ENCODE assay signal across 8 cellular contexts in genomic region chrX:20266810-20267598, GRCh38. TPM values are rescaled to one million over a fixed set of nuclear protein-coding genes. Genes with fewer than 3 reads are reported as not detected.
DNase-seq lines count a peak whose midpoint lies in the region; ATAC-seq, FAIRE-seq and TF ChIP-seq lines count a peak whose summit lies in the region.

Gene RPS6KA3 (minus strand): TSS chrX:20266909. CDS start chrX:20266632, 277 bp downstream.

- H3K79me2 ChIP-seq in ACC112 (ENCODE audit: control insufficient read depth, insufficient read depth, low read length, unreplicated experiment), result peaks cover 41% of the 10 kb centered on the region
- peaks cover 40% of the 10 kb centered on the region for H3K79me2 ChIP-seq in mammary epithelial cell (ENCODE audit: insufficient read depth, low read length)

- peaks cover 37% of the 10 kb centered on the region for H3K4me1 ChIP-seq in ACC112 (ENCODE audit: control insufficient read depth, insufficient read depth, low read length, unreplicated experiment)
- H3K4me1 ChIP-seq in mammary epithelial cell (ENCODE audit: insufficient read depth, low read length), result peaks cover 7% of the 10 kb centered on the region
- no peaks in the 10 kb centered on the region for H3K4me1 ChIP-seq in small intestine (ENCODE audit: control insufficient read depth in 2 of 2, insufficient read depth in 1 of 2, low read depth in 1 of 2, low read length in 1 of 2)

- no CpG with 5 or more reads among the region's 77 CpGs for WGBS in mammary epithelial cell (ENCODE audit: low coverage, missing lambda C conversion rate)
- 1 to 29% (median 7%) methylated on average over 18 to 77 of the region's 77 CpGs for WGBS in small intestine, 3 donors

- dilution Hi-C loops in mammary epithelial cell (cut with HindIII; ENCODE audit: low sequenced_read_pairs), result no loop called here

- DNase-seq in NCI-H2171 treated with DMSO at 0.1 percent for 48 hours (lab: John Stamatoyannopoulos, UW) (peak; percentile 82), WERI-Rb-1 (peak; percentile 88), mammary epithelial cell (peak; percentile 87), iPS-NIHi11 (ENCODE audit: low spot score) (peak; percentile 82), small intestine (peak; percentile 88)

- H4K20me1 ChIP-seq in mammary epithelial cell (ENCODE audit: insufficient read depth, low read length), result no peaks in the 10 kb centered on the region

- intact Hi-C loops in mammary epithelial cell (cut with micrococcal nuclease), result loop anchor here (5.0 kb wide), 1 partner anchor 110 kb away; no protein-coding TSS in a partner anchor

- H2AFZ ChIP-seq in ACC112 (ENCODE audit: low read length, unreplicated experiment) (peak within 1 kb of the TSS; percentile 91), mammary epithelial cell (ENCODE audit: low read depth, low read length) (peak within 1 kb of the TSS; percentile 84)

- CTCF ChIA-PET in mammary epithelial cell (lab: Charles Lee; ENCODE audit: low non-redundant PET), result no interaction called here

- BruUV-seq in mammary epithelial cell (replicated peaks; lab: Mats Ljungman, UMichigan), result no TSS peak

- no peak for FAIRE-seq in small intestine (lab: Jason Lieb, UNC)

- H3K27me3 ChIP-seq in ACC112 (ENCODE audit: insufficient read depth, low read length) (no peaks in the 10 kb centered on the region), WERI-Rb-1 (ENCODE audit: insufficient read depth, low read depth, severe bottlenecking) (peaks cover 34% of the 10 kb centered on the region), mammary epithelial cell (ENCODE audit: insufficient read depth, low read length) (no peaks in the 10 kb centered on the region), small intestine (ENCODE audit: control insufficient read depth in 2 of 2, insufficient read depth in 2 of 2, low read length in 2 of 2) (no peaks in the 10 kb centered on the region)

- H3K4me2 ChIP-seq in mammary epithelial cell (ENCODE audit: insufficient read depth, low read depth, low read length), result peak within 1 kb of the TSS; percentile 68

- H3K9ac ChIP-seq in mammary epithelial cell (ENCODE audit: insufficient read depth, low read length), result peak within 1 kb of the TSS; percentile 94

- ATAC-seq in GM18867 (IDR thresholded peaks at IDR 0.05; ENCODE audit: unreplicated experiment) (peak; percentile 83), HG03095 (IDR thresholded peaks at IDR 0.05; ENCODE audit: unreplicated experiment) (peak; percentile 74)

- H3K27ac ChIP-seq in ACC112 (ENCODE audit: low read depth, low read length) (peak within 1 kb of the TSS; percentile 92), WERI-Rb-1 (peak within 1 kb of the TSS; percentile 70), mammary epithelial cell (ENCODE audit: insufficient read depth, low read depth, low read length) (peak within 1 kb of the TSS; percentile 91), small intestine (ENCODE audit: low read depth in 1 of 2, low read length in 1 of 2) (peak within 1 kb of the TSS; percentile 78 to 95)

- no peaks in the 10 kb centered on the region for H3K9me3 ChIP-seq in WERI-Rb-1 (ENCODE audit: severe bottlenecking)
- no peaks in the 10 kb centered on the region for H3K9me3 ChIP-seq in mammary epithelial cell (replicated peaks; ENCODE audit: insufficient read depth, low read length)
- H3K9me3 ChIP-seq in small intestine (ENCODE audit: control insufficient read depth, low read depth), result no peaks in the 10 kb centered on the region

- in situ Hi-C loops in mammary epithelial cell (cut with MboI; ENCODE audit: low sequenced_read_pairs in 2 of 2), result loop anchor here in 1 of 2 donors (10.0 kb wide), 1 partner anchor 168 kb away; no protein-coding TSS in a partner anchor

- TF ChIP-seq CTCF in WERI-Rb-1 (IDR thresholded peaks at IDR 0.05; ENCODE audit: low read depth, low read length), result no peak
- no peak for TF ChIP-seq CTCF in mammary epithelial cell (conservative IDR thresholded peaks at IDR 0.05 in 1 of 2, IDR thresholded peaks at IDR 0.05 in 1 of 2; ENCODE audit: extremely low read depth in 1 of 2, insufficient read depth in 1 of 2, low read depth in 1 of 2, low read length in 2 of 2)

- H3K36me3 ChIP-seq in ACC112 (ENCODE audit: insufficient read depth, low read length), result no peaks in the 10 kb centered on the region
- no peaks in the 10 kb centered on the region for H3K36me3 ChIP-seq in WERI-Rb-1
- H3K36me3 ChIP-seq in mammary epithelial cell (ENCODE audit: insufficient read depth, low read length), result no peaks in the 10 kb centered on the region
- H3K36me3 ChIP-seq in small intestine (ENCODE audit: control insufficient read depth in 2 of 2, insufficient read depth in 2 of 2, low read length in 2 of 2), result no peaks in the 10 kb centered on the region

- H3K4me3 ChIP-seq in ACC112 (ENCODE audit: low read depth, low read length) (peak within 1 kb of the TSS; percentile 83), WERI-Rb-1 (ENCODE audit: low read depth, low read length) (peak within 1 kb of the TSS; percentile 71), mammary epithelial cell (replicated peaks in 1 of 3; ENCODE audit: insufficient read depth in 1 of 3, low read depth in 2 of 3, low read length in 3 of 3) (peak within 1 kb of the TSS; percentile 51 to 74 (median 58)), small intestine (ENCODE audit: low read depth in 1 of 2, low read length in 2 of 2) (peak within 1 kb of the TSS; percentile 69 to 91)

RNA-seq across cellular contexts. Expression of gene RPS6KA3, which starts in this region (rescaled TPM):
- total RNA-seq in mammary epithelial cell, result 10 to 100 TPM; 34.4 to 37.0 TPM
- polyA plus RNA-seq in mammary epithelial cell (22.2 TPM), small intestine (10 to 100 TPM; 11.1 to 18.0 (median 15.2) TPM)
- 16.9 TPM for polyA minus RNA-seq in mammary epithelial cell

Comparison
In these comparisons a context has a peak if more than half of its experiments do, and no peak if none do; other contexts are left out.
1. Peak in every context shown above with its lines: DNase-seq, ATAC-seq, H3K4me3 ChIP-seq and H3K27ac ChIP-seq.